8 cellular contexts compared by ENCODE assay signal in genomic region chr3:195147649-195148121, GRCh38.
DNase-seq lines count a peak whose midpoint lies in the region; ATAC-seq and TF ChIP-seq lines count a peak whose summit lies in the region.

No MANE protein-coding gene starts in this region.

- peaks cover 0 to 68% (median 41%) of the 10 kb centered on the region in 12 donors for H3K4me1 ChIP-seq in heart left ventricle
- H3K4me1 ChIP-seq in transverse colon, result peaks cover 5 to 47% (median 15%) of the 10 kb centered on the region in 4 donors

- in situ Hi-C loops in transverse colon (cut with MboI; ENCODE audit: low pct_ligation_motif_present in 1 of 4, low pct_unique_long_range_greater_than_20kb in 1 of 4, low sequenced_read_pairs in 3 of 4), result no loop called here

- TF ChIP-seq POLR2A in heart left ventricle (IDR thresholded peaks at IDR 0.05), result no peak
- no peak for TF ChIP-seq POLR2A in transverse colon (IDR thresholded peaks at IDR 0.05)

- H3K36me3 Mint-ChIP-seq in T-helper 1 cell treated with Interleukin-12 subunit alpha and Interleukin-12 subunit beta and Interleukin-4 antibody, amounts not matched to agents 30 μg/mL and 1 μg/mL, for 36 hours (ENCODE audit: low read depth), result no peaks in the 10 kb centered on the region

- TF ChIP-seq CTCF in heart left ventricle (IDR thresholded peaks at IDR 0.05) (no peak), transverse colon (IDR thresholded peaks at IDR 0.05) (no peak)

- 55 to 75% (median 61%) methylated on average over 19 of the region's 19 CpGs for WGBS in heart left ventricle, 4 donors
- 48 to 65% methylated on average over 5 to 19 of the region's 19 CpGs for WGBS in transverse colon (ENCODE audit: low coverage in 1 of 2), 2 donors

- no peak for TF ChIP-seq EP300 in transverse colon (IDR thresholded peaks at IDR 0.05; ENCODE audit: low read depth)

- H3K4me3 Mint-ChIP-seq in T-helper 1 cell treated with Interleukin-12 subunit alpha and Interleukin-12 subunit beta and Interleukin-4 antibody, amounts not matched to agents 30 μg/mL and 1 μg/mL, for 36 hours, result peak overlapping the region; percentile 89

- peaks cover 35% of the 10 kb centered on the region for H3K4me1 Mint-ChIP-seq in T-helper 1 cell treated with Interleukin-12 subunit alpha and Interleukin-12 subunit beta and Interleukin-4 antibody, amounts not matched to agents 30 μg/mL and 1 μg/mL, for 36 hours (ENCODE audit: low read depth)

- DNase-seq in heart left ventricle (peak; percentile 53 to 76 (median 61)), transverse colon (peak; percentile 65), NCI-H1930 (lab: John Stamatoyannopoulos, UW) (no peak), epidermal melanocyte (ENCODE audit: insufficient read length, low spot score) (no peak), mesenteric fat pad (ENCODE audit: low spot score) (no peak)

- ATAC-seq in GM18868 (IDR thresholded peaks at IDR 0.05; ENCODE audit: unreplicated experiment) (peak; percentile 81), HG02642 (IDR thresholded peaks at IDR 0.05; ENCODE audit: poor library complexity, unreplicated experiment) (peak; percentile 84), heart left ventricle (peak in 3 of 4 donors; percentile 29 to 45 (median 40))

- H3K27me3 Mint-ChIP-seq in T-helper 1 cell treated with Interleukin-12 subunit alpha and Interleukin-12 subunit beta and Interleukin-4 antibody, amounts not matched to agents 30 μg/mL and 1 μg/mL, for 36 hours (ENCODE audit: low read depth), result peaks cover 4% of the 10 kb centered on the region

- no peaks in the 10 kb centered on the region for H3K9me3 Mint-ChIP-seq in T-helper 1 cell treated with Interleukin-12 subunit alpha and Interleukin-12 subunit beta and Interleukin-4 antibody, amounts not matched to agents 30 μg/mL and 1 μg/mL, for 36 hours

- H3K27ac ChIP-seq in heart left ventricle (peak overlapping the region in 11 of 12 donors; percentile 41 to 92 (median 85)), transverse colon (peak overlapping the region; percentile 32 to 89 (median 74))

- H3K4me3 ChIP-seq in heart left ventricle (peak overlapping the region in 10 of 12 donors; percentile 4 to 50 (median 34)), transverse colon (peak overlapping the region in 2 of 4 donors; percentile 1 to 30)

- peak overlapping the region; percentile 92 for H3K27ac Mint-ChIP-seq in T-helper 1 cell treated with Interleukin-12 subunit alpha and Interleukin-12 subunit beta and Interleukin-4 antibody, amounts not matched to agents 30 μg/mL and 1 μg/mL, for 36 hours

- intact Hi-C loops in heart left ventricle (cut with DNase I), result no loop called here
- intact Hi-C loops in transverse colon (cut with DNase I; ENCODE audit: low total_unique reads), result no loop called here

- H3K9me3 ChIP-seq in heart left ventricle, result no peaks in the 10 kb centered on the region
- no peaks in the 10 kb centered on the region for H3K9me3 ChIP-seq in transverse colon

- H3K27me3 ChIP-seq in heart left ventricle (no peaks in the 10 kb centered on the region), transverse colon (no peaks in the 10 kb centered on the region)

- H3K36me3 ChIP-seq in heart left ventricle (no peaks in the 10 kb centered on the region), transverse colon (no peaks in the 10 kb centered on the region)

Comparison
In these comparisons a context has a peak if more than half of its experiments do, and no peak if none do; other contexts are left out.
1. DNase-seq: peak in heart left ventricle (5 of 5) and transverse colon (single experiment); none in NCI-H1930 (0 of 2), epidermal melanocyte (single experiment) and mesenteric fat pad (single experiment).
2. Peak in every context shown above with its lines, with median percentiles within 50 percentile points of each other: ATAC-seq.